In the genomic region with DNA sequence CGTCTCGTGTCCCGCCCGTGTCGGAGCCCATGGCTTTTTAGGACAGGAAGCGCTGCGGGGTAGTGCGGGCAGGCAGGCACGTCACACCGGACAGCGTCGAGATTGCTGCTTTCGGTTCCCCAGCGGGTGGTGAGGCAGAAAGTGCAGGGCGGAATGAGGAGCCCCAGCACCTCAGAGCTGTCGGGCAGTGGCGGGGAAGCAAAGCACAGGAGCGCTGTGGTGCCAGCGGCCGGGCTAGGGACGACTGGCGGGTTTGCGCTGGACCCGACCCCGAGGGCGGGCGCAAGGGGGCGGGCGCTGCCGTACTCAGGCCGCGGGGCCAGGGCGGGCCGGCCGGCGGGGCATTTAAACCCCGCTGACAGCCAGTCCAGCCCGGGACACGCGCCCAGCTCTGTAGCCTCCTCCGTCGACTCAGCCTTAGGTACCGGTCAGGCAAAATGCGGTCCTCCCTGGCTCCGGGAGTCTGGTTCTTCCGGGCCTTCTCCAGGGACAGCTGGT, we compare ENCODE assay signal across 8 cellular contexts. TPM values are rescaled to one million over a fixed set of nuclear protein-coding genes. Genes with fewer than 3 reads are reported as not detected.
DNase-seq lines count a peak whose midpoint lies in the region; ATAC-seq and TF ChIP-seq lines count a peak whose summit lies in the region.

TSS of gene SLC37A2 (plus strand) at position 375 of the 498 bp plus-strand sequence. CDS start at position 438, 63 bp downstream.

- WGBS in lung, 2 donors: 1% methylated on average over 42 to 46 of the region's 46 CpGs

- H3K27ac ChIP-seq in HUES48 (ENCODE audit: low read depth, low read length) (no peak within 1 kb of the TSS), WERI-Rb-1 (no peak within 1 kb of the TSS), lung (ENCODE audit: low read depth in 1 of 2, low read length in 1 of 2) (peak within 1 kb of the TSS in 1 of 2 donors; percentile 71)

- H3K36me3 ChIP-seq in HUES48 (ENCODE audit: control insufficient read depth, insufficient read depth, low read length): no peaks in the 10 kb centered on the region
- no peaks in the 10 kb centered on the region for H3K36me3 ChIP-seq in WERI-Rb-1
- H3K36me3 ChIP-seq in lung (ENCODE audit: control insufficient read depth in 2 of 2, insufficient read depth in 2 of 2, low read length in 2 of 2): no peaks in the 10 kb centered on the region

- peak; percentile 89 for ATAC-seq in GM21528 (IDR thresholded peaks at IDR 0.05; ENCODE audit: low FRiP score, unreplicated experiment)
- ATAC-seq in lung (ENCODE audit: insufficient read depth, low FRiP score): peak; percentile 86

- TF ChIP-seq CTCF in WERI-Rb-1 (IDR thresholded peaks at IDR 0.05; ENCODE audit: low read depth, low read length): peak; percentile 24; the same call in 1 of the 2 replicates
- no peak for TF ChIP-seq CTCF in lung (IDR thresholded peaks at IDR 0.05; ENCODE audit: control extremely low read depth, extremely low read depth)

- peak within 1 kb of the TSS; percentile 84 for H3K4me3 ChIP-seq in HUES48 (ENCODE audit: low read depth, low read length)
- peak within 1 kb of the TSS; percentile 46 for H3K4me3 ChIP-seq in WERI-Rb-1 (ENCODE audit: low read depth, low read length)
- peak within 1 kb of the TSS; percentile 61 for H3K4me3 ChIP-seq in lung

- DNase-seq in GM04504 (ENCODE audit: low read depth) (peak; percentile 27), WERI-Rb-1 (peak; percentile 37), ecto neural progenitor cell (ENCODE audit: low spot score) (peak; percentile 83), lung (ENCODE audit: low spot score) (peak; percentile 59), NCI-H2029 treated with DMSO at 0.1 percent for 48 hours (lab: John Stamatoyannopoulos, UW) (no peak)
- DNase-seq in stimulated activated CD4-positive, alpha-beta T cell treated with anti-CD3 and anti-CD28 coated beads, TNF-alpha, amount 100 ng/mL, for 24 hours (ENCODE audit: low read depth in 3 of 3): peak in 2 of 3 experiments; percentile 12 to 50

- no peak within 1 kb of the TSS for H3K9ac ChIP-seq in HUES48 (ENCODE audit: low read depth, low read length)

- H3K4me1 ChIP-seq in HUES48 (ENCODE audit: control insufficient read depth, insufficient read depth, low read length) (0 out of 2 replicates have a peak, but pooled peaks cover 2% of the 10 kb centered on the region), lung (ENCODE audit: control insufficient read depth in 2 of 2, insufficient read depth in 2 of 2, low read length in 2 of 2) (peaks cover 0 to 8% of the 10 kb centered on the region in 2 donors)

- H3K9me3 ChIP-seq in HUES48 (ENCODE audit: control insufficient read depth, insufficient read depth, low read length) (no peaks in the 10 kb centered on the region), WERI-Rb-1 (ENCODE audit: severe bottlenecking) (no peaks in the 10 kb centered on the region), lung (ENCODE audit: control insufficient read depth in 2 of 2, insufficient read depth in 1 of 2, low read length in 1 of 2) (no peaks in the 10 kb centered on the region)

- H3K27me3 ChIP-seq in HUES48 (ENCODE audit: control insufficient read depth, insufficient read depth, low read length): peaks cover 58% of the 10 kb centered on the region
- peaks cover 24% of the 10 kb centered on the region for H3K27me3 ChIP-seq in WERI-Rb-1 (ENCODE audit: insufficient read depth, low read depth, severe bottlenecking)
- no peaks in the 10 kb centered on the region for H3K27me3 ChIP-seq in lung (ENCODE audit: control insufficient read depth, insufficient read depth)

RNA-seq across cellular contexts. Expression of gene SLC37A2, which starts in this region (rescaled TPM):
- total RNA-seq in lung: 10 to 100 TPM in 1 of 2 donors, 1 to 10 TPM in 1; 5.3 to 13.2 TPM
- polyA plus RNA-seq in lung: 10 to 100 TPM in 1 of 2 donors, 1 to 10 TPM in 1; 3.2 to 10.4 TPM
